14 cellular contexts compared by ENCODE assay signal in genomic region chr4:87053064-87053693, GRCh38.
DNase-seq lines count a peak whose midpoint lies in the region; ATAC-seq and TF ChIP-seq lines count a peak whose summit lies in the region.
"Had no signal": no experiment of that assay in that cellular context is flagged by ENCODE, and none has a peak within 500 bp of the region (broad histone marks: within the 10 kb centered on the region; RNA-seq: fewer than 3 reads in every experiment).

No MANE protein-coding gene starts in this region.

- no peak overlapping the region for H2BK120ac ChIP-seq in IMR-90 (ENCODE audit: low read depth, low read length)

- CTCF ChIA-PET in IMR-90 (lab: Yijun Ruan, JAX) = interaction anchor here (0.5 to 1.3 kb wide), 2 partner anchors 10 to 476 kb away, joined by 3 read pairs; no protein-coding TSS in a partner anchor

- ATAC-seq in IMR-90 (ENCODE audit: low read depth) (no peak), left lobe of liver (no peak), GM21786 (IDR thresholded peaks at IDR 0.05; ENCODE audit: unreplicated experiment) (no peak)
- peak; percentile 81 for ATAC-seq in activated naive CD8-positive, alpha-beta T cell treated with anti-CD3 and anti-CD28 coated beads, Interleukin-2, amount 50 U/mL, for 24 hours

- BruUV-seq in IMR-90 (replicated peaks; lab: Mats Ljungman, UMichigan) = no TSS peak

- no peaks in the 10 kb centered on the region for H3K27me3 Mint-ChIP-seq in activated naive CD8-positive, alpha-beta T cell treated with anti-CD3 and anti-CD28 coated beads, Interleukin-2, amount 50 U/mL, for 24 hours
- H3K27me3 Mint-ChIP-seq: CD4-positive, alpha-beta T cell had no signal

- H3K27me3 ChIP-seq in IMR-90 (ENCODE audit: control insufficient read depth, insufficient read depth, low read length) (no peaks in the 10 kb centered on the region), osteoblast (ENCODE audit: insufficient read depth, low read length) (no peaks in the 10 kb centered on the region)

- H3K4ac ChIP-seq in IMR-90 (ENCODE audit: low read depth, low read length) = no peak overlapping the region

- no peak overlapping the region for H3K4me3 Mint-ChIP-seq in activated naive CD8-positive, alpha-beta T cell treated with anti-CD3 and anti-CD28 coated beads, Interleukin-2, amount 50 U/mL, for 24 hours
- H3K4me3 Mint-ChIP-seq: CD4-positive, alpha-beta T cell had no signal

- POLR2A ChIA-PET in IMR-90 (lab: Charles Lee; ENCODE audit: unreplicated experiment) = interaction anchor here (0.6 kb wide), 1 partner anchor 51 kb away, joined by 3 read pairs; no protein-coding TSS in a partner anchor

- H3K36me3 ChIP-seq in IMR-90 (ENCODE audit: control insufficient read depth, insufficient read depth, low read length) = no peaks in the 10 kb centered on the region; the same call in 1 of the 2 replicates
- peaks cover 6% of the 10 kb centered on the region for H3K36me3 ChIP-seq in osteoblast (ENCODE audit: insufficient read depth, low read length)

- no peak overlapping the region for H4K5ac ChIP-seq in IMR-90 (ENCODE audit: low read depth, low read length)

- peaks cover 33% of the 10 kb centered on the region for H3K36me3 Mint-ChIP-seq in activated naive CD8-positive, alpha-beta T cell treated with anti-CD3 and anti-CD28 coated beads, Interleukin-2, amount 50 U/mL, for 24 hours (ENCODE audit: low read depth)

- H3K14ac ChIP-seq in IMR-90 (replicated peaks; ENCODE audit: low read depth, low read length) = no peak overlapping the region

- H3K9me3 ChIP-seq in IMR-90 (ENCODE audit: control insufficient read depth, insufficient read depth, low read length) (no peaks in the 10 kb centered on the region), osteoblast (ENCODE audit: low read depth, low read length) (no peaks in the 10 kb centered on the region)

- H2BK15ac ChIP-seq in IMR-90 (ENCODE audit: low read depth, low read length) = no peak overlapping the region

- intact Hi-C loops in IMR-90 (cut with micrococcal nuclease) = no loop called here

- H2AK5ac ChIP-seq in IMR-90 (ENCODE audit: low read depth, low read length) = no peak overlapping the region

- no peak overlapping the region for H4K91ac ChIP-seq in IMR-90 (ENCODE audit: insufficient read depth, low read depth, low read length)

- H2BK20ac ChIP-seq in IMR-90 (ENCODE audit: low read depth, low read length) = no peak overlapping the region

- H3K79me1 ChIP-seq in IMR-90 (ENCODE audit: low read depth in 1 of 2, low read length in 2 of 2) = peaks cover 28 to 57% of the 10 kb centered on the region in 2 experiments

- TF ChIP-seq CTCF in IMR-90 (conservative IDR thresholded peaks at IDR 0.05; ENCODE audit: low read depth, low read length) = no peak
- no peak for TF ChIP-seq CTCF in osteoblast (IDR thresholded peaks at IDR 0.05; ENCODE audit: extremely low read depth, low read depth, low read length)

- TF ChIP-seq RAD21 in IMR-90 (IDR thresholded peaks at IDR 0.05; ENCODE audit: low read length) = no peak

- H2AFZ ChIP-seq in IMR-90 (replicated peaks; ENCODE audit: low read length, poor library complexity) (no peak overlapping the region), osteoblast (ENCODE audit: low read length) (no peak overlapping the region)

- H3K27ac Mint-ChIP-seq in activated naive CD8-positive, alpha-beta T cell treated with anti-CD3 and anti-CD28 coated beads, Interleukin-2, amount 50 U/mL, for 24 hours = peak overlapping the region; percentile 85
- H3K27ac Mint-ChIP-seq: CD4-positive, alpha-beta T cell had no signal

- H3K56ac ChIP-seq in IMR-90 (ENCODE audit: extremely low read depth, insufficient read depth, low read length) = no peak overlapping the region

- H3K4me2 ChIP-seq in IMR-90 (ENCODE audit: low read depth, low read length) (no peak overlapping the region), osteoblast (ENCODE audit: insufficient read depth, low read length) (no peak overlapping the region)

- TF ChIP-seq POLR2A in IMR-90 (IDR thresholded peaks at IDR 0.05; ENCODE audit: low read depth, low read length) = no peak

- H4K20me1 ChIP-seq in IMR-90 (ENCODE audit: insufficient read depth, low read length) (peaks cover 16% of the 10 kb centered on the region), osteoblast (ENCODE audit: insufficient read depth, low read length) (peaks cover 7% of the 10 kb centered on the region)

- no peak overlapping the region; the same call in 1 of the 2 replicates for H3K23ac ChIP-seq in IMR-90 (ENCODE audit: low read depth, low read length)

- H2AK9ac ChIP-seq in IMR-90 (replicated peaks; ENCODE audit: low read depth, low read length, poor library complexity) = no peak overlapping the region

- peaks cover 89% of the 10 kb centered on the region for H3K4me1 Mint-ChIP-seq in activated naive CD8-positive, alpha-beta T cell treated with anti-CD3 and anti-CD28 coated beads, Interleukin-2, amount 50 U/mL, for 24 hours

- no peak overlapping the region for H3K27ac ChIP-seq in IMR-90 (ENCODE audit: insufficient read depth, low read length)
- H3K27ac ChIP-seq in osteoblast (ENCODE audit: low read depth, low read length) = no peak overlapping the region

- in situ Hi-C loops in IMR-90 (cut with MboI; ENCODE audit: low sequenced_read_pairs) = no loop called here

- H4K8ac ChIP-seq in IMR-90 (ENCODE audit: low read depth in 2 of 2, low read length in 2 of 2) = no peak overlapping the region

- peaks cover 55% of the 10 kb centered on the region for H3K79me2 ChIP-seq in osteoblast (ENCODE audit: insufficient read depth, low read length)

- H3K18ac ChIP-seq in IMR-90 (ENCODE audit: low read depth, low read length) = no peak overlapping the region

- peaks cover 7% of the 10 kb centered on the region; the same call in 1 of the 2 replicates for H3K9me1 ChIP-seq in IMR-90 (ENCODE audit: insufficient read depth, low read length)

- H3K9ac ChIP-seq in IMR-90 (ENCODE audit: low read depth, low read length) = no peak overlapping the region

- no peak overlapping the region for H3K4me3 ChIP-seq in IMR-90 (ENCODE audit: insufficient read depth, low read depth, low read length)
- H3K4me3 ChIP-seq in osteoblast (ENCODE audit: insufficient read depth, low read length) = no peak overlapping the region

- H3K4me1 ChIP-seq in IMR-90 (ENCODE audit: control insufficient read depth, insufficient read depth, low read length) (peaks cover 8% of the 10 kb centered on the region), osteoblast (ENCODE audit: insufficient read depth, low read length) (peaks cover 19% of the 10 kb centered on the region)

- DNase-seq in CD1c-positive myeloid dendritic cell (ENCODE audit: extremely low spot score) = peak; percentile 71
- peak; percentile 53 for DNase-seq in IMR-90
- DNase-seq in activated naive CD8-positive, alpha-beta T cell treated with anti-CD3 and anti-CD28 coated beads, Interleukin-2, amount 50 U/mL, for 24 hours = no peak
- DNase-seq in osteoblast (ENCODE audit: insufficient read length, low spot score, missing footprints) = peak; percentile 73
- DNase-seq in RKO (ENCODE audit: low spot score) = no peak
- DNase-seq in mesenteric fat pad (ENCODE audit: low spot score) = no peak
- no peak for DNase-seq in left lobe of liver (ENCODE audit: low spot score)
- DNase-seq: activated CD4-positive, CD25-positive, alpha-beta regulatory T cell treated with anti-CD3 and anti-CD28 coated beads, Interleukin-2, amount 50 U/mL, for 72 hours; activated naive CD4-positive, alpha-beta T cell treated with Interleukin-2 at 50 U/mL for 16 hours; CD4-positive, alpha-beta T cell; dermis blood vessel endothelial cell; NCI-H1417; NCI-H510A had no signal

- dilution Hi-C loops in IMR-90 (cut with HindIII; ENCODE audit: low sequenced_read_pairs, unreplicated experiment) = no loop called here

- no CpG with 5 or more reads among the region's 4 CpGs for WGBS in IMR-90 (ENCODE audit: extremely low coverage in 2 of 2, insufficient read length in 1 of 2), 2 experiments

- no peaks in the 10 kb centered on the region for H3K9me3 Mint-ChIP-seq in activated naive CD8-positive, alpha-beta T cell treated with anti-CD3 and anti-CD28 coated beads, Interleukin-2, amount 50 U/mL, for 24 hours
- H3K9me3 Mint-ChIP-seq: CD4-positive, alpha-beta T cell had no signal

- no peak overlapping the region for H2BK5ac ChIP-seq in IMR-90 (ENCODE audit: low read depth, low read length, poor library complexity, severe bottlenecking)

TF ChIP-seq in IMR-90, 13 proteins besides CTCF, POLR2A, EP300 and RAD21:
- TF ChIP-seq NFE2L2 (IDR thresholded peaks at IDR 0.05; ENCODE audit: low read depth, low read length) (no peak), MAFK (IDR thresholded peaks at IDR 0.05; ENCODE audit: low read depth, low read length) (peak; percentile 33; the same call in 1 of the 2 replicates), MAZ (IDR thresholded peaks at IDR 0.05; ENCODE audit: borderline replicate concordance, low read depth, low read length) (no peak), SMC3 (IDR thresholded peaks at IDR 0.05; ENCODE audit: low read depth, low read length) (no peak)

Comparison
In these comparisons a context has a peak if more than half of its experiments do, and no peak if none do; other contexts are left out.
1. DNase-seq: peak in CD1c-positive myeloid dendritic cell (single experiment), IMR-90 (single experiment) and osteoblast (single experiment); none in activated naive CD8-positive, alpha-beta T cell treated with anti-CD3 and anti-CD28 coated beads, Interleukin-2, amount 50 U/mL, for 24 hours (single experiment), RKO (single experiment), mesenteric fat pad (single experiment) and left lobe of liver (single experiment).